Comparison of ENCODE assay signal across 1 cellular context in the genomic region with DNA sequence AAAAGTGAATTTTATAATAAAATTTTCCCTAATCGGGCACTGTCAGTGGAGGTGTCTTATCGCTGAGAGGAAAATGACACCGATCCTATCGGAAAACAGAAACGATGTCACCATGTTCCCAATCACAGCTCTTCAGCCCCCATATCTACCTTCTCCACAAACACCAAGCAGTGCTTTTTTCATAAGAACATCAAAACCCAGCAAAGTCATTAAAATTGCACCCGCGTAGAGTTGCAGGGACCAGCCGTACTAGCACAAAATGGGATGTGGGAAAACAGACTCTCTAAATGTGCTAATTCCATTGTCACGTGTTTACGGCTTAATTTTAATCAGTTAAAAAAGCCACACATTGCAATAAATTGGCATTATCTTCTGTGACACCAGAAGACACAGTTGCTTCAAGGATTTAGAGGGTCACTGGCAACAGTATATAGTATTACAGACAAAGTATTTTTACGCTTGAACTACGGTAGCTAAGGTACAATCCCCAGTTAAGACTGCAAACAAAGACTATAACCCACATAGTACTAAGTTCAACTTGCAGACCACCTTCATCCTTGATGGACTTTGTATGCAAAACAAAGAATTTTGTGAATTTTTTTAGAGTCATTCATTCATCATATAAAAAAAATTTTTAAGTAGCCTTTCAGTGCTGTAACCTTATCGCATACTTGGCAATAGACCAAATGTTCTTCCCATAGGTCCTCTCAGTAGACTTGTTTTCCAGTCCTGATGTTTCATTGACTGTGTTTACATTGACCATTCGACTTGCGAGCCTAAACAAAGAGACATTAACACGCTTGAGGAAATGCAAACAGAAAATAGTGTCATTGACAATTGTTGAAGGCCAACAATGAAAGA.
TF ChIP-seq lines count a peak whose summit lies in the region.

No MANE protein-coding gene starts in this region.

TF ChIP-seq in A549, 52 proteins besides CTCF, POLR2A, EP300 and RAD21 (continued from another document):
- TF ChIP-seq, protein P1, sequence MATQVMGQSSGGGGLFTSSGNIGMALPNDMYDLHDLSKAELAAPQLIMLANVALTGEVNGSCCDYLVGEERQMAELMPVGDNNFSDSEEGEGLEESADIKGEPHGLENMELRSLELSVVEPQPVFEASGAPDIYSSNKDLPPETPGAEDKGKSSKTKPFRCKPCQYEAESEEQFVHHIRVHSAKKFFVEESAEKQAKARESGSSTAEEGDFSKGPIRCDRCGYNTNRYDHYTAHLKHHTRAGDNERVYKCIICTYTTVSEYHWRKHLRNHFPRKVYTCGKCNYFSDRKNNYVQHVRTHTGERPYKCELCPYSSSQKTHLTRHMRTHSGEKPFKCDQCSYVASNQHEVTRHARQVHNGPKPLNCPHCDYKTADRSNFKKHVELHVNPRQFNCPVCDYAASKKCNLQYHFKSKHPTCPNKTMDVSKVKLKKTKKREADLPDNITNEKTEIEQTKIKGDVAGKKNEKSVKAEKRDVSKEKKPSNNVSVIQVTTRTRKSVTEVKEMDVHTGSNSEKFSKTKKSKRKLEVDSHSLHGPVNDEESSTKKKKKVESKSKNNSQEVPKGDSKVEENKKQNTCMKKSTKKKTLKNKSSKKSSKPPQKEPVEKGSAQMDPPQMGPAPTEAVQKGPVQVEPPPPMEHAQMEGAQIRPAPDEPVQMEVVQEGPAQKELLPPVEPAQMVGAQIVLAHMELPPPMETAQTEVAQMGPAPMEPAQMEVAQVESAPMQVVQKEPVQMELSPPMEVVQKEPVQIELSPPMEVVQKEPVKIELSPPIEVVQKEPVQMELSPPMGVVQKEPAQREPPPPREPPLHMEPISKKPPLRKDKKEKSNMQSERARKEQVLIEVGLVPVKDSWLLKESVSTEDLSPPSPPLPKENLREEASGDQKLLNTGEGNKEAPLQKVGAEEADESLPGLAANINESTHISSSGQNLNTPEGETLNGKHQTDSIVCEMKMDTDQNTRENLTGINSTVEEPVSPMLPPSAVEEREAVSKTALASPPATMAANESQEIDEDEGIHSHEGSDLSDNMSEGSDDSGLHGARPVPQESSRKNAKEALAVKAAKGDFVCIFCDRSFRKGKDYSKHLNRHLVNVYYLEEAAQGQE (IDR thresholded peaks at IDR 0.05) = no peak
- TF ChIP-seq NFE2L2 (conservative IDR thresholded peaks at IDR 0.05; ENCODE audit: low read length) (no peak), FOXS1 (CRISPR knock-in tag; IDR thresholded peaks at IDR 0.05) (no peak), HDAC2 (IDR thresholded peaks at IDR 0.05) (no peak), PHF8 (IDR thresholded peaks at IDR 0.05; ENCODE audit: borderline replicate concordance, low read depth) (no peak), HEYL (CRISPR knock-in tag; IDR thresholded peaks at IDR 0.05) (no peak), NR3C1 (IDR thresholded peaks at IDR 0.05) (no peak)
- TF ChIP-seq, protein P2, sequence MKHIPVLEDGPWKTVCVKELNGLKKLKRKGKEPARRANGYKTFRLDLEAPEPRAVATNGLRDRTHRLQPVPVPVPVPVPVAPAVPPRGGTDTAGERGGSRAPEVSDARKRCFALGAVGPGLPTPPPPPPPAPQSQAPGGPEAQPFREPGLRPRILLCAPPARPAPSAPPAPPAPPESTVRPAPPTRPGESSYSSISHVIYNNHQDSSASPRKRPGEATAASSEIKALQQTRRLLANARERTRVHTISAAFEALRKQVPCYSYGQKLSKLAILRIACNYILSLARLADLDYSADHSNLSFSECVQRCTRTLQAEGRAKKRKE (CRISPR knock-in tag; IDR thresholded peaks at IDR 0.05; ENCODE audit: low read depth) = no peak
TF ChIP-seq in A549: peak in this region for 0.
